8 cellular contexts compared by ENCODE assay signal in genomic region chr21:15731243-15731613, GRCh38. TPM values are rescaled to one million over a fixed set of nuclear protein-coding genes. Genes with fewer than 3 reads are reported as not detected.
DNase-seq lines count a peak whose midpoint lies in the region; ATAC-seq and TF ChIP-seq lines count a peak whose summit lies in the region.

No MANE protein-coding gene starts in this region.

- H3K27me3 Mint-ChIP-seq in activated CD8-positive, alpha-beta memory T cell treated with anti-CD3 and anti-CD28 coated beads, Interleukin-2, amount 10 ng/mL, durations not matched to agents 7 days and 5 days: peaks cover 9% of the 10 kb centered on the region
- H3K27me3 Mint-ChIP-seq in WTC11 (ENCODE audit: low read depth): no peaks in the 10 kb centered on the region

- peaks cover 10% of the 10 kb centered on the region for H3K36me3 Mint-ChIP-seq in activated CD8-positive, alpha-beta memory T cell treated with anti-CD3 and anti-CD28 coated beads, Interleukin-2, amount 10 ng/mL, durations not matched to agents 7 days and 5 days
- no peaks in the 10 kb centered on the region for H3K36me3 Mint-ChIP-seq in WTC11

- H3K4me1 Mint-ChIP-seq in activated CD8-positive, alpha-beta memory T cell treated with anti-CD3 and anti-CD28 coated beads, Interleukin-2, amount 10 ng/mL, durations not matched to agents 7 days and 5 days: peaks cover 37% of the 10 kb centered on the region
- peaks cover 41% of the 10 kb centered on the region for H3K4me1 Mint-ChIP-seq in WTC11

- no peak for TF ChIP-seq CTCF in WTC11 (IDR thresholded peaks at IDR 0.05)

- CTCF ChIA-PET in activated CD8-positive, alpha-beta memory T cell treated with anti-CD3 and anti-CD28 coated beads, Interleukin-2, amount 10 ng/mL, durations not matched to agents 7 days and 5 days (lab: Charles Lee): no interaction called here
- CTCF ChIA-PET in WTC11 (lab: Charles Lee): interaction anchor here (1.0 kb wide), 2 partner anchors 18 to 22 kb away, joined by 3 read pairs; no protein-coding TSS in a partner anchor

- H3K9me3 Mint-ChIP-seq in activated CD8-positive, alpha-beta memory T cell treated with anti-CD3 and anti-CD28 coated beads, Interleukin-2, amount 10 ng/mL, durations not matched to agents 7 days and 5 days (ENCODE audit: low read depth): no peaks in the 10 kb centered on the region
- H3K9me3 Mint-ChIP-seq in WTC11: no peaks in the 10 kb centered on the region

- ATAC-seq in activated CD8-positive, alpha-beta memory T cell treated with anti-CD3 and anti-CD28 coated beads, Interleukin-2, amount 10 ng/mL, durations not matched to agents 7 days and 5 days: no peak
- ATAC-seq in WTC11 (no peak), HG03280 (IDR thresholded peaks at IDR 0.05; ENCODE audit: unreplicated experiment) (no peak)

- POLR2A ChIA-PET in WTC11 (lab: Charles Lee): no interaction called here

- no peaks in the 10 kb centered on the region for H3K9me3 ChIP-seq in iPS-15b (ENCODE audit: control insufficient read depth, insufficient read depth, low read length)
- no peaks in the 10 kb centered on the region for H3K9me3 ChIP-seq in stomach smooth muscle (ENCODE audit: control insufficient read depth in 2 of 2, low read length in 2 of 2)

- H3K4me3 Mint-ChIP-seq in activated CD8-positive, alpha-beta memory T cell treated with anti-CD3 and anti-CD28 coated beads, Interleukin-2, amount 10 ng/mL, durations not matched to agents 7 days and 5 days: peak overlapping the region; percentile 91
- H3K4me3 Mint-ChIP-seq in WTC11: peak overlapping the region; percentile 95

- H3K9ac ChIP-seq in iPS-15b (ENCODE audit: low read depth, low read length) (peak overlapping the region; percentile 66), stomach smooth muscle (ENCODE audit: low read length in 2 of 2) (peak overlapping the region in 1 of 2 donors; percentile 90)

- H3K36me3 ChIP-seq in iPS-15b (ENCODE audit: control insufficient read depth, insufficient read depth, low read length) (no peaks in the 10 kb centered on the region), stomach smooth muscle (ENCODE audit: control insufficient read depth in 2 of 2, insufficient read depth in 2 of 2, low read length in 2 of 2) (no peaks in the 10 kb centered on the region)

- H3K27me3 ChIP-seq in iPS-15b (ENCODE audit: control insufficient read depth, insufficient read depth, low read length) (peaks cover 7% of the 10 kb centered on the region), stomach smooth muscle (ENCODE audit: control insufficient read depth in 1 of 2, insufficient read depth in 2 of 2, low read length in 2 of 2) (no peaks in the 10 kb centered on the region)

- no peak overlapping the region for H3K27ac ChIP-seq in stomach smooth muscle (ENCODE audit: low read length)

- no peak for DNase-seq in activated CD8-positive, alpha-beta memory T cell treated with anti-CD3 and anti-CD28 coated beads, Interleukin-2, amount 10 ng/mL, durations not matched to agents 7 days and 5 days
- no peak for DNase-seq in activated CD8-positive, alpha-beta memory T cell treated with anti-CD3 and anti-CD28 coated beads, Interleukin-2, amount 50 U/mL, for 4 hours
- DNase-seq in WTC11 (ENCODE audit: low spot score): no peak
- no peak for DNase-seq in COLO668 (lab: John Stamatoyannopoulos, UW; ENCODE audit: unreplicated experiment)
- DNase-seq in midbrain (lab: John Stamatoyannopoulos, UW): no peak

- peak overlapping the region; percentile 94 for H3K27ac Mint-ChIP-seq in activated CD8-positive, alpha-beta memory T cell treated with anti-CD3 and anti-CD28 coated beads, Interleukin-2, amount 10 ng/mL, durations not matched to agents 7 days and 5 days
- peak overlapping the region; percentile 98; the same call in 1 of the 2 replicates for H3K27ac Mint-ChIP-seq in WTC11

- H3K4me3 ChIP-seq in iPS-15b (ENCODE audit: low read depth, low read length) (peak overlapping the region; percentile 71), stomach smooth muscle (ENCODE audit: low read length in 2 of 2) (peak overlapping the region; percentile 88 to 98)

- H3K4me1 ChIP-seq in iPS-15b (ENCODE audit: control insufficient read depth, insufficient read depth, low read length): peaks cover 7% of the 10 kb centered on the region
- no peaks in the 10 kb centered on the region for H3K4me1 ChIP-seq in stomach smooth muscle (ENCODE audit: control insufficient read depth, insufficient read depth, low read length)

TF ChIP-seq in WTC11, 78 proteins besides CTCF, POLR2A, EP300 and RAD21 (continues in another document):
- no peak for TF ChIP-seq NR1H2 (CRISPR knock-in tag; IDR thresholded peaks at IDR 0.05)
- no peak for TF ChIP-seq KAT7 (CRISPR knock-in tag; IDR thresholded peaks at IDR 0.05; ENCODE audit: borderline replicate concordance)
- TF ChIP-seq TEAD1 (CRISPR knock-in tag; IDR thresholded peaks at IDR 0.05): no peak
- TF ChIP-seq CREB1 (CRISPR knock-in tag; IDR thresholded peaks at IDR 0.05): no peak
- TF ChIP-seq, protein P1, sequence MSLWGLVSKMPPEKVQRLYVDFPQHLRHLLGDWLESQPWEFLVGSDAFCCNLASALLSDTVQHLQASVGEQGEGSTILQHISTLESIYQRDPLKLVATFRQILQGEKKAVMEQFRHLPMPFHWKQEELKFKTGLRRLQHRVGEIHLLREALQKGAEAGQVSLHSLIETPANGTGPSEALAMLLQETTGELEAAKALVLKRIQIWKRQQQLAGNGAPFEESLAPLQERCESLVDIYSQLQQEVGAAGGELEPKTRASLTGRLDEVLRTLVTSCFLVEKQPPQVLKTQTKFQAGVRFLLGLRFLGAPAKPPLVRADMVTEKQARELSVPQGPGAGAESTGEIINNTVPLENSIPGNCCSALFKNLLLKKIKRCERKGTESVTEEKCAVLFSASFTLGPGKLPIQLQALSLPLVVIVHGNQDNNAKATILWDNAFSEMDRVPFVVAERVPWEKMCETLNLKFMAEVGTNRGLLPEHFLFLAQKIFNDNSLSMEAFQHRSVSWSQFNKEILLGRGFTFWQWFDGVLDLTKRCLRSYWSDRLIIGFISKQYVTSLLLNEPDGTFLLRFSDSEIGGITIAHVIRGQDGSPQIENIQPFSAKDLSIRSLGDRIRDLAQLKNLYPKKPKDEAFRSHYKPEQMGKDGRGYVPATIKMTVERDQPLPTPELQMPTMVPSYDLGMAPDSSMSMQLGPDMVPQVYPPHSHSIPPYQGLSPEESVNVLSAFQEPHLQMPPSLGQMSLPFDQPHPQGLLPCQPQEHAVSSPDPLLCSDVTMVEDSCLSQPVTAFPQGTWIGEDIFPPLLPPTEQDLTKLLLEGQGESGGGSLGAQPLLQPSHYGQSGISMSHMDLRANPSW (CRISPR knock-in tag; conservative IDR thresholded peaks at IDR 0.05; ENCODE audit: low read depth): no peak
- no peak for TF ChIP-seq GTF2I (CRISPR knock-in tag; conservative IDR thresholded peaks at IDR 0.05)
- TF ChIP-seq CREM (CRISPR knock-in tag; IDR thresholded peaks at IDR 0.05): no peak
- TF ChIP-seq ZNF425 (CRISPR knock-in tag; conservative IDR thresholded peaks at IDR 0.05): no peak
- TF ChIP-seq, protein P2, sequence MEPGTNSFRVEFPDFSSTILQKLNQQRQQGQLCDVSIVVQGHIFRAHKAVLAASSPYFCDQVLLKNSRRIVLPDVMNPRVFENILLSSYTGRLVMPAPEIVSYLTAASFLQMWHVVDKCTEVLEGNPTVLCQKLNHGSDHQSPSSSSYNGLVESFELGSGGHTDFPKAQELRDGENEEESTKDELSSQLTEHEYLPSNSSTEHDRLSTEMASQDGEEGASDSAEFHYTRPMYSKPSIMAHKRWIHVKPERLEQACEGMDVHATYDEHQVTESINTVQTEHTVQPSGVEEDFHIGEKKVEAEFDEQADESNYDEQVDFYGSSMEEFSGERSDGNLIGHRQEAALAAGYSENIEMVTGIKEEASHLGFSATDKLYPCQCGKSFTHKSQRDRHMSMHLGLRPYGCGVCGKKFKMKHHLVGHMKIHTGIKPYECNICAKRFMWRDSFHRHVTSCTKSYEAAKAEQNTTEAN (CRISPR knock-in tag; IDR thresholded peaks at IDR 0.05): no peak
- TF ChIP-seq, protein P3, sequence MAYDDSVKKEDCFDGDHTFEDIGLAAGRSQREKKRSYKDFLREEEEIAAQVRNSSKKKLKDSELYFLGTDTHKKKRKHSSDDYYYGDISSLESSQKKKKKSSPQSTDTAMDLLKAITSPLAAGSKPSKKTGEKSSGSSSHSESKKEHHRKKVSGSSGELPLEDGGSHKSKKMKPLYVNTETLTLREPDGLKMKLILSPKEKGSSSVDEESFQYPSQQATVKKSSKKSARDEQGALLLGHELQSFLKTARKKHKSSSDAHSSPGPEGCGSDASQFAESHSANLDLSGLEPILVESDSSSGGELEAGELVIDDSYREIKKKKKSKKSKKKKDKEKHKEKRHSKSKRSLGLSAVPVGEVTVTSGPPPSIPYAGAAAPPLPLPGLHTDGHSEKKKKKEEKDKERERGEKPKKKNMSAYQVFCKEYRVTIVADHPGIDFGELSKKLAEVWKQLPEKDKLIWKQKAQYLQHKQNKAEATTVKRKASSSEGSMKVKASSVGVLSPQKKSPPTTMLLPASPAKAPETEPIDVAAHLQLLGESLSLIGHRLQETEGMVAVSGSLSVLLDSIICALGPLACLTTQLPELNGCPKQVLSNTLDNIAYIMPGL (CRISPR knock-in tag; IDR thresholded peaks at IDR 0.05): no peak
- TF ChIP-seq ZNF121 (CRISPR knock-in tag; IDR thresholded peaks at IDR 0.05): no peak
- no peak for TF ChIP-seq NR2C2 (CRISPR knock-in tag; IDR thresholded peaks at IDR 0.05)

RNA-seq across cellular contexts. Expression of gene USP25, which starts 1.4 kb away (rescaled TPM):
- total RNA-seq in activated CD8-positive, alpha-beta memory T cell treated with anti-CD3 and anti-CD28 coated beads, Interleukin-2, amount 10 ng/mL, durations not matched to agents 7 days and 5 days: 10 to 100 TPM; 43.2 to 58.0 TPM
- 36.7 to 42.0 TPM (median 37.7 TPM) in 3 replicates for total RNA-seq in WTC11 (2021)
